Comparison of ENCODE assay signal across 1 cellular context in genomic region chr19:38899447-38900219, GRCh38.
A peak's percentile ranks its signal among the peaks of the same experiment; 100 is the strongest.
TF ChIP-seq lines count a peak whose summit lies in the region.

Gene NFKBIB (plus strand): TSS chr19:38899969. CDS start chr19:38900033, 64 bp downstream.
Gene SIRT2 (minus strand): TSS chr19:38899618. CDS start chr19:38899521, 97 bp downstream.

TF ChIP-seq in HEK293, 187 proteins besides CTCF, POLR2A, EP300 and RAD21 (continued from another document):
- TF ChIP-seq SP3 (tag by site-specific recombination; IDR thresholded peaks at IDR 0.05): peak; percentile 100
- TF ChIP-seq YY2 (tag by site-specific recombination; IDR thresholded peaks at IDR 0.05): peak; percentile 96
- peak; percentile 87 for TF ChIP-seq ZNF501 (tag by site-specific recombination; IDR thresholded peaks at IDR 0.05)
- TF ChIP-seq ZBTB20 (tag by site-specific recombination; IDR thresholded peaks at IDR 0.05): peak; percentile 100
- TF ChIP-seq ZNF2 (tag by site-specific recombination; IDR thresholded peaks at IDR 0.05): peak; percentile 92
- TF ChIP-seq, protein P1, sequence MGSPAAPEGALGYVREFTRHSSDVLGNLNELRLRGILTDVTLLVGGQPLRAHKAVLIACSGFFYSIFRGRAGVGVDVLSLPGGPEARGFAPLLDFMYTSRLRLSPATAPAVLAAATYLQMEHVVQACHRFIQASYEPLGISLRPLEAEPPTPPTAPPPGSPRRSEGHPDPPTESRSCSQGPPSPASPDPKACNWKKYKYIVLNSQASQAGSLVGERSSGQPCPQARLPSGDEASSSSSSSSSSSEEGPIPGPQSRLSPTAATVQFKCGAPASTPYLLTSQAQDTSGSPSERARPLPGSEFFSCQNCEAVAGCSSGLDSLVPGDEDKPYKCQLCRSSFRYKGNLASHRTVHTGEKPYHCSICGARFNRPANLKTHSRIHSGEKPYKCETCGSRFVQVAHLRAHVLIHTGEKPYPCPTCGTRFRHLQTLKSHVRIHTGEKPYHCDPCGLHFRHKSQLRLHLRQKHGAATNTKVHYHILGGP (tag by site-specific recombination; IDR thresholded peaks at IDR 0.05): peak; percentile 75
- TF ChIP-seq ZNF843 (tag by site-specific recombination; IDR thresholded peaks at IDR 0.05): peak; percentile 76
- TF ChIP-seq, protein P2, sequence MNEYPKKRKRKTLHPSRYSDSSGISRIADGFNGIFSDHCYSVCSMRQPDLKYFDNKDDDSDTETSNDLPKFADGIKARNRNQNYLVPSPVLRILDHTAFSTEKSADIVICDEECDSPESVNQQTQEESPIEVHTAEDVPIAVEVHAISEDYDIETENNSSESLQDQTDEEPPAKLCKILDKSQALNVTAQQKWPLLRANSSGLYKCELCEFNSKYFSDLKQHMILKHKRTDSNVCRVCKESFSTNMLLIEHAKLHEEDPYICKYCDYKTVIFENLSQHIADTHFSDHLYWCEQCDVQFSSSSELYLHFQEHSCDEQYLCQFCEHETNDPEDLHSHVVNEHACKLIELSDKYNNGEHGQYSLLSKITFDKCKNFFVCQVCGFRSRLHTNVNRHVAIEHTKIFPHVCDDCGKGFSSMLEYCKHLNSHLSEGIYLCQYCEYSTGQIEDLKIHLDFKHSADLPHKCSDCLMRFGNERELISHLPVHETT (tag by site-specific recombination; IDR thresholded peaks at IDR 0.05): peak; percentile 72
- TF ChIP-seq REPIN1 (tag by site-specific recombination; IDR thresholded peaks at IDR 0.05; ENCODE audit: low read depth): 0 out of 2 replicates have a peak, but pooled peaks have one; percentile 72
- no peak for TF ChIP-seq ZBTB44 (tag by site-specific recombination; IDR thresholded peaks at IDR 0.05)
- peak; percentile 54; the same call in 1 of the 2 replicates for TF ChIP-seq ZNF423 (tag by site-specific recombination; IDR thresholded peaks at IDR 0.05)
- TF ChIP-seq, protein P3, sequence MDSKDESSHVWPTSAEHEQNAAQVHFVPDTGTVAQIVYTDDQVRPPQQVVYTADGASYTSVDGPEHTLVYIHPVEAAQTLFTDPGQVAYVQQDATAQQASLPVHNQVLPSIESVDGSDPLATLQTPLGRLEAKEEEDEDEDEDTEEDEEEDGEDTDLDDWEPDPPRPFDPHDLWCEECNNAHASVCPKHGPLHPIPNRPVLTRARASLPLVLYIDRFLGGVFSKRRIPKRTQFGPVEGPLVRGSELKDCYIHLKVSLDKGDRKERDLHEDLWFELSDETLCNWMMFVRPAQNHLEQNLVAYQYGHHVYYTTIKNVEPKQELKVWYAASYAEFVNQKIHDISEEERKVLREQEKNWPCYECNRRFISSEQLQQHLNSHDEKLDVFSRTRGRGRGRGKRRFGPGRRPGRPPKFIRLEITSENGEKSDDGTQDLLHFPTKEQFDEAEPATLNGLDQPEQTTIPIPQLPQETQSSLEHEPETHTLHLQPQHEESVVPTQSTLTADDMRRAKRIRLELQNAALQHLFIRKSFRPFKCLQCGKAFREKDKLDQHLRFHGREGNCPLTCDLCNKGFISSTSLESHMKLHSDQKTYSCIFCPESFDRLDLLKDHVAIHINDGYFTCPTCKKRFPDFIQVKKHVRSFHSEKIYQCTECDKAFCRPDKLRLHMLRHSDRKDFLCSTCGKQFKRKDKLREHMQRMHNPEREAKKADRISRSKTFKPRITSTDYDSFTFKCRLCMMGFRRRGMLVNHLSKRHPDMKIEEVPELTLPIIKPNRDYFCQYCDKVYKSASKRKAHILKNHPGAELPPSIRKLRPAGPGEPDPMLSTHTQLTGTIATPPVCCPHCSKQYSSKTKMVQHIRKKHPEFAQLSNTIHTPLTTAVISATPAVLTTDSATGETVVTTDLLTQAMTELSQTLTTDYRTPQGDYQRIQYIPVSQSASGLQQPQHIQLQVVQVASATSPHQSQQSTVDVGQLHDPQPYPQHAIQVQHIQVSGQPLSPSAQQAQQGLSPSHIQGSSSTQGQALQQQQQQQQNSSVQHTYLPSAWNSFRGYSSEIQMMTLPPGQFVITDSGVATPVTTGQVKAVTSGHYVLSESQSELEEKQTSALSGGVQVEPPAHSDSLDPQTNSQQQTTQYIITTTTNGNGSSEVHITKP (tag by site-specific recombination; IDR thresholded peaks at IDR 0.05): peak; percentile 100
- no peak for TF ChIP-seq ZNF169 (tag by site-specific recombination; IDR thresholded peaks at IDR 0.05)
- TF ChIP-seq ZNF670 (tag by site-specific recombination; IDR thresholded peaks at IDR 0.05; ENCODE audit: low read depth): no peak
- TF ChIP-seq KLF1 (tag by site-specific recombination; IDR thresholded peaks at IDR 0.05): peak; percentile 94
- TF ChIP-seq PRDM6 (tag by site-specific recombination; IDR thresholded peaks at IDR 0.05): no peak
- no peak for TF ChIP-seq GLI4 (tag by site-specific recombination; IDR thresholded peaks at IDR 0.05)
- peak; percentile 98; the same call in 1 of the 2 replicates for TF ChIP-seq ZNF10 (tag by site-specific recombination; IDR thresholded peaks at IDR 0.05)
- TF ChIP-seq ZNF292 (tag by site-specific recombination; IDR thresholded peaks at IDR 0.05; ENCODE audit: borderline replicate concordance, low read depth): no peak
- TF ChIP-seq ZNF335 (tag by site-specific recombination; conservative IDR thresholded peaks at IDR 0.05): peak; percentile 99
- TF ChIP-seq ZNF350 (tag by site-specific recombination; IDR thresholded peaks at IDR 0.05): no peak
- TF ChIP-seq ZNF341 (tag by site-specific recombination; IDR thresholded peaks at IDR 0.05; ENCODE audit: low read depth): peak; percentile 99
- TF ChIP-seq ZNF404 (tag by site-specific recombination; IDR thresholded peaks at IDR 0.05): no peak
- TF ChIP-seq SALL2 (tag by site-specific recombination; IDR thresholded peaks at IDR 0.05; ENCODE audit: borderline replicate concordance): no peak
- TF ChIP-seq, protein P4, sequence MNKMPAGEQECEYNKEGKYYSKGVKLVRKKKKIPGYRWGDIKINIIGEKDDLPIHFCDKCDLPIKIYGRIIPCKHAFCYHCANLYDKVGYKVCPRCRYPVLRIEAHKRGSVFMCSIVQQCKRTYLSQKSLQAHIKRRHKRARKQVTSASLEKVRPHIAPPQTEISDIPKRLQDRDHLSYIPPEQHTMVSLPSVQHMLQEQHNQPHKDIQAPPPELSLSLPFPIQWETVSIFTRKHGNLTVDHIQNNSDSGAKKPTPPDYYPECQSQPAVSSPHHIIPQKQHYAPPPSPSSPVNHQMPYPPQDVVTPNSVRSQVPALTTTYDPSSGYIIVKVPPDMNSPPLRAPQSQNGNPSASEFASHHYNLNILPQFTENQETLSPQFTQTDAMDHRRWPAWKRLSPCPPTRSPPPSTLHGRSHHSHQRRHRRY (tag by site-specific recombination; IDR thresholded peaks at IDR 0.05): no peak
- TF ChIP-seq KLF10 (tag by site-specific recombination; IDR thresholded peaks at IDR 0.05): peak; percentile 100
- TF ChIP-seq ZNF280C (tag by site-specific recombination; IDR thresholded peaks at IDR 0.05): no peak
- TF ChIP-seq ZBTB8A (tag by site-specific recombination; IDR thresholded peaks at IDR 0.05): peak; percentile 100
- peak; percentile 28; the same call in 1 of the 2 replicates for TF ChIP-seq TRIM28 (IDR thresholded peaks at IDR 0.05; ENCODE audit: borderline replicate concordance, low read length)
- TF ChIP-seq ZNF626 (tag by site-specific recombination; IDR thresholded peaks at IDR 0.05): no peak
- TF ChIP-seq ZNF138 (tag by site-specific recombination; IDR thresholded peaks at IDR 0.05; ENCODE audit: borderline replicate concordance): no peak
- TF ChIP-seq, protein P5, sequence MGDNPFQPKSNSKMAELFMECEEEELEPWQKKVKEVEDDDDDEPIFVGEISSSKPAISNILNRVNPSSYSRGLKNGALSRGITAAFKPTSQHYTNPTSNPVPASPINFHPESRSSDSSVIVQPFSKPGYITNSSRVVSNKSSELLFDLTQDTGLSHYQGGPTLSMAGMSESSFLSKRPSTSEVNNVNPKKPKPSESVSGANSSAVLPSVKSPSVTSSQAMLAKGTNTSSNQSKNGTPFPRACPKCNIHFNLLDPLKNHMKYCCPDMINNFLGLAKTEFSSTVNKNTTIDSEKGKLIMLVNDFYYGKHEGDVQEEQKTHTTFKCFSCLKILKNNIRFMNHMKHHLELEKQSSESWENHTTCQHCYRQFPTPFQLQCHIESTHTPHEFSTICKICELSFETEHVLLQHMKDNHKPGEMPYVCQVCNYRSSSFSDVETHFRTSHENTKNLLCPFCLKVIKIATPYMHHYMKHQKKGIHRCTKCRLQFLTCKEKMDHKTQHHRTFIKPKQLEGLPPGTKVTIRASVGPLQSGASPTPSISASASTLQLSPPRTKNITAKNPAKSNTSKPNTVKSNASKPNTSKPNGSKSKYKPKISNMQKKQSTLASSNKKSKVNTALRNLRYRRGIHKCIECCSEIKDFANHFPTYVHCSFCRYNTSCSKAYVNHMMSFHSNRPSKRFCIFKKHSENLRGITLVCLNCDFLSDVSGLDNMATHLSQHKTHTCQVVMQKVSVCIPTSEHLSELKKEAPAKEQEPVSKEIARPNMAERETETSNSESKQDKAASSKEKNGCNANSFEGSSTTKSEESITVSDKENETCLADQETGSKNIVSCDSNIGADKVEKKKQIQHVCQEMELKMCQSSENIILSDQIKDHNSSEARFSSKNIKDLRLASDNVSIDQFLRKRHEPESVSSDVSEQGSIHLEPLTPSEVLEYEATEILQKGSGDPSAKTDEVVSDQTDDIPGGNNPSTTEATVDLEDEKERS (tag by site-specific recombination; IDR thresholded peaks at IDR 0.05): peak; percentile 51; the same call in 1 of the 2 replicates
- no peak for TF ChIP-seq ZNF510 (tag by site-specific recombination; IDR thresholded peaks at IDR 0.05; ENCODE audit: insufficient replicate concordance)
- TF ChIP-seq ZNF362 (tag by site-specific recombination; IDR thresholded peaks at IDR 0.05): no peak
- no peak for TF ChIP-seq RBAK (tag by site-specific recombination; IDR thresholded peaks at IDR 0.05)
- TF ChIP-seq KLF9 (tag by site-specific recombination; IDR thresholded peaks at IDR 0.05; ENCODE audit: low read depth): peak; percentile 100
- peak; percentile 100 for TF ChIP-seq ZNF561 (tag by site-specific recombination; IDR thresholded peaks at IDR 0.05; ENCODE audit: borderline replicate concordance)
- no peak for TF ChIP-seq HIC1 (tag by site-specific recombination; IDR thresholded peaks at IDR 0.05)
- TF ChIP-seq ZNF473 (tag by site-specific recombination; IDR thresholded peaks at IDR 0.05): no peak
